Comparison of ENCODE assay signal across 24 cellular contexts in the genomic region with DNA sequence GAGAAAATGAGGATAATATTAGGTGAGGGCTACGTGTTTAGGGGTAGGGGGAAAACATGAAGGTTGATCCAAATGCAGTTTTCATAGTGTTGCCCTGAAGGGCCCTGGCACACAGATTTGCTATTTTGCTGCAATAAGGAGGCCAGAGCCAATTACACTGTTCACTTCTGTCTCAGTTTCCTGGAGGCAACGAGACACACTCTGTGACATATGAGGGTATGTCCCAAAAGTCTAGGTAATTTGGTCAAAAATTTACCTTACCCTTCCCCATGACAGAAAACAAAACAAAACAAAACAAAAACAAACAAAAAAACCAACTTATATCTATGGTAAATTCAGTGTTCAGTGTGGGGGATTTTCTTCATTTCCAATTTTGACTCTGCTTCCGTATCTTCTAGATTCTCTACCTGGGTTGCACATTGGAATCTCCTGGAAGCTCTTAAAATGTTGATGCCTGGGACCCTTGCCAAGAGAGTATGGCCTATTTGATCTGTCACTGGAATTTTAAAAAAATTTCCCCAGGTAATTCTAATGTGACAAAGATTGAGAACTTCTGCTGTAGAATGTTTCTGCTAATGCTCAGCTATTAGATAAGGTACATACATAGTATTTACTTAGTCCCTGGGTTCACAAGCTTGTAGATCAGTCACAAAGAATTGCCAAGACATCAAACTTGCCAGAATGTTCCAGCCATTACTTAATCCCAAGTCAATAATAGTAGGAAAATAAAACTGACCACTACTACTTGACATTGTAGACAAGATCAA.
"Had no signal": no experiment of that assay in that cellular context is flagged by ENCODE, and none has a peak within 500 bp of the region (broad histone marks: within the 10 kb centered on the region; RNA-seq: fewer than 3 reads in every experiment).

No MANE protein-coding gene starts in this region.

- H3K36me3 Mint-ChIP-seq: activated CD8-positive, alpha-beta memory T cell treated with anti-CD3 and anti-CD28 coated beads, Interleukin-2, amount 10 ng/mL, durations not matched to agents 7 days and 5 days; activated naive CD4-positive, alpha-beta T cell treated with anti-CD3 and anti-CD28 coated beads, Interleukin-2, amount 50 U/mL, for 24 hours; WTC11 had no signal

- H3K4me1 Mint-ChIP-seq: activated CD4-positive, alpha-beta T cell treated with anti-CD3 and anti-CD28 coated beads, Interleukin-2, amount 10 ng/mL, durations not matched to agents 24 days and 14 days; activated CD8-positive, alpha-beta memory T cell treated with anti-CD3 and anti-CD28 coated beads, Interleukin-2, amount 10 ng/mL, durations not matched to agents 7 days and 5 days; activated naive CD4-positive, alpha-beta T cell treated with anti-CD3 and anti-CD28 coated beads, Interleukin-2, amount 50 U/mL, for 24 hours; T-helper 17 cell had no signal

- H3K27me3 Mint-ChIP-seq: activated CD4-positive, alpha-beta T cell treated with anti-CD3 and anti-CD28 coated beads, Interleukin-2, amount 10 ng/mL, durations not matched to agents 24 days and 14 days; activated CD8-positive, alpha-beta memory T cell treated with anti-CD3 and anti-CD28 coated beads, Interleukin-2, amount 10 ng/mL, durations not matched to agents 7 days and 5 days; activated naive CD4-positive, alpha-beta T cell treated with anti-CD3 and anti-CD28 coated beads, Interleukin-2, amount 50 U/mL, for 24 hours; activated T-cell treated with anti-CD3 and anti-CD28 coated beads, Interleukin-2, amount 50 U/mL, for 24 hours; T-helper 17 cell had no signal

- DNase-seq: activated CD4-positive, alpha-beta T cell treated with anti-CD3 and anti-CD28 coated beads, Interleukin-2, amount 10 ng/mL, durations not matched to agents 24 days and 14 days; activated CD4-positive, alpha-beta T cell treated with anti-CD3 and anti-CD28 coated beads, Interleukin-2, amount 50 U/mL, for 48 hours; activated CD4-positive, CD25-positive, alpha-beta regulatory T cell treated with anti-CD3 and anti-CD28 coated beads, Interleukin-2, amount 50 U/mL, for 72 hours; activated CD8-positive, alpha-beta memory T cell treated with anti-CD3 and anti-CD28 coated beads, Interleukin-2, amount 10 ng/mL, durations not matched to agents 7 days and 5 days; activated effector memory CD4-positive, alpha-beta T cell treated with Interleukin-2 at 50 U/mL for 16 hours; activated naive CD4-positive, alpha-beta T cell; activated T-cell treated with anti-CD3 and anti-CD28 coated beads, Interleukin-2, amount 50 U/mL, for 24 hours; aorta; caudate nucleus; colonic mucosa; NCI-H1092; NCI-H1417; NCI-H2029; NCI-H2107; NCI-H2171 treated with DMSO at 0.1 percent for 48 hours; NCI-H226; NCI-H526; PC-9; SHP77 treated with DMSO at 0.1 percent for 48 hours; T-helper 17 cell; T-helper 9 cell had no signal

- H3K27ac Mint-ChIP-seq: activated CD4-positive, alpha-beta T cell treated with anti-CD3 and anti-CD28 coated beads, Interleukin-2, amount 10 ng/mL, durations not matched to agents 24 days and 14 days; activated CD8-positive, alpha-beta memory T cell treated with anti-CD3 and anti-CD28 coated beads, Interleukin-2, amount 10 ng/mL, durations not matched to agents 7 days and 5 days; activated naive CD4-positive, alpha-beta T cell treated with anti-CD3 and anti-CD28 coated beads, Interleukin-2, amount 50 U/mL, for 24 hours; activated T-cell treated with anti-CD3 and anti-CD28 coated beads, Interleukin-2, amount 50 U/mL, for 24 hours; activated T-helper 1 cell treated with anti-CD3 and anti-CD28 coated beads, Interleukin-12 subunit alpha, Interleukin-12 subunit beta, Interleukin-2, Interleukin-4 antibody, amounts not matched to agents 30 ng/mL and 10 ng/mL and 1 ng/mL, durations not matched to agents 14 hours and 24 hours and 36 hours; T-helper 17 cell; WTC11 had no signal

- H3K4me3 Mint-ChIP-seq: activated CD4-positive, alpha-beta T cell treated with anti-CD3 and anti-CD28 coated beads, Interleukin-2, amount 10 ng/mL, durations not matched to agents 24 days and 14 days; activated CD8-positive, alpha-beta memory T cell treated with anti-CD3 and anti-CD28 coated beads, Interleukin-2, amount 10 ng/mL, durations not matched to agents 7 days and 5 days; activated naive CD4-positive, alpha-beta T cell treated with anti-CD3 and anti-CD28 coated beads, Interleukin-2, amount 50 U/mL, for 24 hours; activated T-cell treated with anti-CD3 and anti-CD28 coated beads, Interleukin-2, amount 50 U/mL, for 24 hours; activated T-helper 1 cell treated with anti-CD3 and anti-CD28 coated beads, Interleukin-12 subunit alpha, Interleukin-12 subunit beta, Interleukin-2, Interleukin-4 antibody, amounts not matched to agents 30 ng/mL and 10 ng/mL and 1 ng/mL, durations not matched to agents 14 hours and 24 hours and 36 hours; T-helper 17 cell; WTC11 had no signal

- H3K9me3 Mint-ChIP-seq: activated CD4-positive, alpha-beta T cell treated with anti-CD3 and anti-CD28 coated beads, Interleukin-2, amount 10 ng/mL, durations not matched to agents 24 days and 14 days; activated T-helper 1 cell treated with anti-CD3 and anti-CD28 coated beads, Interleukin-12 subunit alpha, Interleukin-12 subunit beta, Interleukin-2, Interleukin-4 antibody, amounts not matched to agents 30 ng/mL and 10 ng/mL and 1 ng/mL, durations not matched to agents 14 hours and 24 hours and 36 hours; WTC11 had no signal

- ATAC-seq: activated CD8-positive, alpha-beta memory T cell treated with anti-CD3 and anti-CD28 coated beads, Interleukin-2, amount 10 ng/mL, durations not matched to agents 7 days and 5 days; T-helper 17 cell; WTC11 had no signal
